In genomic region chr15:62391565-62392262, GRCh38 we compare ENCODE assay signal across 8 cellular contexts. TPM values are rescaled to one million over a fixed set of nuclear protein-coding genes. Genes with fewer than 3 reads are reported as not detected.
DNase-seq lines count a peak whose midpoint lies in the region; ATAC-seq and TF ChIP-seq lines count a peak whose summit lies in the region.

No MANE protein-coding gene starts in this region.

- TF ChIP-seq EP300 in gastroesophageal sphincter (IDR thresholded peaks at IDR 0.05), result no peak

- TF ChIP-seq CTCF in GM13976 (IDR thresholded peaks at IDR 0.05; ENCODE audit: borderline replicate concordance, control extremely low read depth, extremely low read depth, insufficient read depth, missing control alignments) (no peak), gastroesophageal sphincter (IDR thresholded peaks at IDR 0.05) (peak in 3 of 4 experiments; percentile 38 to 56 (median 51)), nephron (IDR thresholded peaks at IDR 0.05; ENCODE audit: unreplicated experiment in 3 of 3) (peak in 2 of 3 experiments; percentile 20 to 31)

- H3K4me3 Mint-ChIP-seq in nephron, result peak overlapping the region; percentile 96 to 99 (median 97)

- H3K36me3 ChIP-seq in gastroesophageal sphincter (no peaks in the 10 kb centered on the region), urinary bladder (ENCODE audit: insufficient read depth) (no peaks in the 10 kb centered on the region)

- H3K4me3 ChIP-seq in gastroesophageal sphincter, result peak overlapping the region; percentile 84 to 88
- peak overlapping the region; percentile 66 for H3K4me3 ChIP-seq in urinary bladder (ENCODE audit: low read depth, low read length)

- no peaks in the 10 kb centered on the region for H3K36me3 Mint-ChIP-seq in nephron (ENCODE audit: low read depth)

- peak overlapping the region; percentile 83 to 95 (median 92) for H3K27ac Mint-ChIP-seq in nephron

- no peaks in the 10 kb centered on the region for H3K9me3 ChIP-seq in gastroesophageal sphincter

- 0% methylated on average over 5 of the region's 74 CpGs; no CpG with 5 or more reads in 1 of the 2 donors for WGBS in gastroesophageal sphincter (ENCODE audit: low coverage in 1 of 2), 2 donors
- under 1% methylated on average over 72 of the region's 74 CpGs for WGBS in urinary bladder

- H3K27me3 ChIP-seq in gastroesophageal sphincter, result no peaks in the 10 kb centered on the region

- H3K9me3 Mint-ChIP-seq in nephron, result no peaks in the 10 kb centered on the region

- H3K27ac ChIP-seq in gastroesophageal sphincter (peak overlapping the region; percentile 8 to 88 (median 78)), urinary bladder (ENCODE audit: low read depth) (no peak overlapping the region)

- DNase-seq in GM13976 (ENCODE audit: low spot score), result peak; percentile 64
- peak; percentile 56 to 81 for DNase-seq in NCI-H526 (lab: John Stamatoyannopoulos, UW)
- peak; percentile 4 for DNase-seq in activated gamma-delta T cell treated with Interleukin-2 at 50 U/mL for 16 hours
- DNase-seq in NCI-H1694 (lab: John Stamatoyannopoulos, UW), result no peak
- DNase-seq in NCI-H1694 treated with DMSO at 0.1 percent for 48 hours (lab: John Stamatoyannopoulos, UW), result no peak

- in situ Hi-C loops in GM13976 (cut with MboI; ENCODE audit: low sequenced_read_pairs, unreplicated experiment), result no loop called here

- H3K4me1 Mint-ChIP-seq in nephron, result peaks cover 17% of the 10 kb centered on the region

- TF ChIP-seq POLR2A in gastroesophageal sphincter (IDR thresholded peaks at IDR 0.05), result no peak

- peak; percentile 54 for ATAC-seq in gastroesophageal sphincter

- peaks cover 4% of the 10 kb centered on the region for H3K27me3 Mint-ChIP-seq in nephron (ENCODE audit: low read depth)

- H3K4me1 ChIP-seq in gastroesophageal sphincter (peaks cover 0 to 31% (median 6%) of the 10 kb centered on the region in 3 donors), urinary bladder (ENCODE audit: insufficient read depth) (no peaks in the 10 kb centered on the region)

RNA-seq across cellular contexts. Expression of gene TLN2, which starts 1.4 kb away (rescaled TPM):
- total RNA-seq in gastroesophageal sphincter (10 to 100 TPM; 15.3 to 30.3 (median 17.0) TPM), urinary bladder (26.2 TPM)
- polyA plus RNA-seq in urinary bladder, result 9.2 TPM

Comparison
In these comparisons a context has a peak if more than half of its experiments do, and no peak if none do; other contexts are left out.
1. DNase-seq: peak in GM13976 (single experiment), NCI-H526 (2 of 2) and activated gamma-delta T cell treated with Interleukin-2 at 50 U/mL for 16 hours (single experiment); none in NCI-H1694 (single experiment) and NCI-H1694 treated with DMSO at 0.1 percent for 48 hours (single experiment).